1 cellular context compared by ENCODE assay signal in the genomic region with DNA sequence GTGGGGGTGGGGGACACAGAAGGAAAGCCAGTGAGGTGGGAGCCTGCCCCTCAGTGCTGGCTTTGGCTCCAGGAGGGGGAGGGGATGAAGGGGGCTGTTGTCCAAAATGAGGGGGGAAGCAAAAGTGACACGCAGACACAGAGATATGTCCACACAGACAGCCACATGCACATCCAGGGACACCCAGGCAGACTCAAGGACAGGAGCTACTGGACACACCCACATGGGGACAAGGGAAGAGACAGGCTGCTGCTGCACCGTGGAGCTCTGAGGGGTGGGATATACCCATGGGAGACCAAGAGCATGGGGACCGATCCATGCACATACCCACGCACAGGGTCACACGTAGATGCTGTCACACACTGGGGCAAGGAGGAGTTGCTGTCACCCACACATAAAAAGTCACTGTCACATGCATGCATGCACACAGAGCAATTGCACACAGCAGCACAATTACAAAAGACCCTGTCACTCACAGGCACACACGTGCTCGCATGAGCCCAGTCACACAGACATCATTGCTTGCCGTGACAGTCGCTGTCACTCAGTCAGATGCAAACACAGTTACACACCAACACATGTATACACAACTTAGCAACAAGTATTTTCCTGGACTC.
TF ChIP-seq lines count a peak whose summit lies in the region.

No MANE protein-coding gene starts in this region.

TF ChIP-seq in H1, 55 proteins besides CTCF, POLR2A, EP300 and RAD21:
- no peak for TF ChIP-seq CHD1 (IDR thresholded peaks at IDR 0.05; ENCODE audit: low read depth, low read length)
- TF ChIP-seq SP1 (IDR thresholded peaks at IDR 0.05; ENCODE audit: low read depth, low read length), result no peak
- TF ChIP-seq, protein P1, sequence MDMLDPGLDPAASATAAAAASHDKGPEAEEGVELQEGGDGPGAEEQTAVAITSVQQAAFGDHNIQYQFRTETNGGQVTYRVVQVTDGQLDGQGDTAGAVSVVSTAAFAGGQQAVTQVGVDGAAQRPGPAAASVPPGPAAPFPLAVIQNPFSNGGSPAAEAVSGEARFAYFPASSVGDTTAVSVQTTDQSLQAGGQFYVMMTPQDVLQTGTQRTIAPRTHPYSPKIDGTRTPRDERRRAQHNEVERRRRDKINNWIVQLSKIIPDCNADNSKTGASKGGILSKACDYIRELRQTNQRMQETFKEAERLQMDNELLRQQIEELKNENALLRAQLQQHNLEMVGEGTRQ (IDR thresholded peaks at IDR 0.05; ENCODE audit: low read length), result no peak
- TF ChIP-seq, protein P2, sequence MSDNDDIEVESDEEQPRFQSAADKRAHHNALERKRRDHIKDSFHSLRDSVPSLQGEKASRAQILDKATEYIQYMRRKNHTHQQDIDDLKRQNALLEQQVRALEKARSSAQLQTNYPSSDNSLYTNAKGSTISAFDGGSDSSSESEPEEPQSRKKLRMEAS (IDR thresholded peaks at IDR 0.05), result no peak
- TF ChIP-seq PHF8 (conservative IDR thresholded peaks at IDR 0.05; ENCODE audit: low read depth, low read length), result no peak
- no peak for TF ChIP-seq KDM1A (IDR thresholded peaks at IDR 0.05; ENCODE audit: borderline replicate concordance, low read length)
- no peak for TF ChIP-seq TCF12 (IDR thresholded peaks at IDR 0.05; ENCODE audit: low read depth, low read length)
- no peak for TF ChIP-seq ASH2L (IDR thresholded peaks at IDR 0.05; ENCODE audit: low read length)
- no peak for TF ChIP-seq CEBPB (IDR thresholded peaks at IDR 0.05; ENCODE audit: low read depth, low read length)
- TF ChIP-seq, protein P3, sequence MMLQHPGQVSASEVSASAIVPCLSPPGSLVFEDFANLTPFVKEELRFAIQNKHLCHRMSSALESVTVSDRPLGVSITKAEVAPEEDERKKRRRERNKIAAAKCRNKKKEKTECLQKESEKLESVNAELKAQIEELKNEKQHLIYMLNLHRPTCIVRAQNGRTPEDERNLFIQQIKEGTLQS (IDR thresholded peaks at IDR 0.05; ENCODE audit: insufficient read depth, low read depth, low read length), result no peak
- TF ChIP-seq CBX8 (IDR thresholded peaks at IDR 0.05; ENCODE audit: borderline replicate concordance, low read depth, low read length), result no peak
- no peak for TF ChIP-seq SIRT6 (IDR thresholded peaks at IDR 0.05; ENCODE audit: low read length)
